26 cellular contexts compared by ENCODE assay signal in genomic region chr13:99009987-99010551, GRCh38. TPM values are rescaled to one million over a fixed set of nuclear protein-coding genes. Genes with fewer than 3 reads are reported as not detected.
DNase-seq lines count a peak whose midpoint lies in the region; ATAC-seq, FAIRE-seq and TF ChIP-seq lines count a peak whose summit lies in the region.
"Had no signal": no experiment of that assay in that cellular context is flagged by ENCODE, and none has a peak within 500 bp of the region (broad histone marks: within the 10 kb centered on the region; RNA-seq: fewer than 3 reads in every experiment).

No MANE protein-coding gene starts in this region.

- H3K27ac ChIP-seq in lung (ENCODE audit: low read depth in 1 of 2, low read length in 1 of 2): no peak overlapping the region
- H3K27ac ChIP-seq in CD8-positive, alpha-beta memory T cell (ENCODE audit: low read depth, low read length): no peak overlapping the region
- H3K27ac ChIP-seq: GM23248, neural progenitor cell, sigmoid colon, SJSA1 had no signal

- H3K36me3 Mint-ChIP-seq in WTC11: no peaks in the 10 kb centered on the region
- H3K36me3 Mint-ChIP-seq in CD8-positive, alpha-beta memory T cell: peaks cover 0 to 4% (median 0%) of the 10 kb centered on the region in 3 donors
- H3K36me3 Mint-ChIP-seq: brain, neural progenitor cell had no signal

- H3K27me3 Mint-ChIP-seq in WTC11 (ENCODE audit: low read depth): no peaks in the 10 kb centered on the region
- no peaks in the 10 kb centered on the region for H3K27me3 Mint-ChIP-seq in CD8-positive, alpha-beta memory T cell
- H3K27me3 Mint-ChIP-seq: brain; stimulated activated naive CD8-positive, alpha-beta T cell treated with anti-CD3 and anti-CD28 coated beads, Interleukin-15, amount 100 ng/mL, for 72 hours had no signal

- no peaks in the 10 kb centered on the region for H3K27me3 ChIP-seq in lung (ENCODE audit: control insufficient read depth, insufficient read depth)
- H3K27me3 ChIP-seq in CD8-positive, alpha-beta memory T cell (ENCODE audit: insufficient read depth, low read length, poor library complexity, severe bottlenecking): no peaks in the 10 kb centered on the region
- H3K27me3 ChIP-seq: neural progenitor cell, sigmoid colon, SJSA1, tibial nerve had no signal

- TF ChIP-seq POLR2A in H54 (IDR thresholded peaks at IDR 0.05; ENCODE audit: low read depth, low read length): no peak

- 76 to 92% methylated on average over 4 of the region's 4 CpGs for WGBS in lung, 2 donors

- H3K4me3 Mint-ChIP-seq in WTC11: no peak overlapping the region
- no peak overlapping the region for H3K4me3 Mint-ChIP-seq in CD8-positive, alpha-beta memory T cell
- H3K4me3 Mint-ChIP-seq: activated CD8-positive, alpha-beta T cell treated with anti-CD3 and anti-CD28 coated beads, Interleukin-2, amount 10 ng/mL, durations not matched to agents 7 days and 5 days; neural progenitor cell; stimulated activated naive CD8-positive, alpha-beta T cell treated with anti-CD3 and anti-CD28 coated beads, Interleukin-15, amount 100 ng/mL, for 72 hours had no signal

- peak; percentile 83 for FAIRE-seq in H54 (lab: Jason Lieb, UNC)
- FAIRE-seq: islet of Langerhans, RCC 7860, TTC549 had no signal

- H3K9me3 Mint-ChIP-seq in WTC11: no peaks in the 10 kb centered on the region
- no peaks in the 10 kb centered on the region for H3K9me3 Mint-ChIP-seq in CD8-positive, alpha-beta memory T cell
- H3K9me3 Mint-ChIP-seq: brain; neural progenitor cell; stimulated activated naive CD8-positive, alpha-beta T cell treated with anti-CD3 and anti-CD28 coated beads, Interleukin-15, amount 100 ng/mL, for 72 hours had no signal

- POLR2A ChIA-PET in WTC11 (lab: Charles Lee): interaction anchor here (0.7 kb wide), 1 partner anchor 782 kb away, joined by 5 read pairs; no protein-coding TSS in a partner anchor
- POLR2A ChIA-PET in CD8-positive, alpha-beta memory T cell (lab: Charles Lee): no interaction called here

- no peak overlapping the region for H3K4me3 ChIP-seq in lung
- no peak overlapping the region for H3K4me3 ChIP-seq in CD8-positive, alpha-beta memory T cell (ENCODE audit: low read length)
- H3K4me3 ChIP-seq: GM23248, neural progenitor cell, sigmoid colon, SJSA1, tibial nerve had no signal

- ATAC-seq in WTC11: no peak
- ATAC-seq in lung (ENCODE audit: insufficient read depth, low FRiP score): peak; percentile 14
- ATAC-seq: activated CD8-positive, alpha-beta T cell treated with anti-CD3 and anti-CD28 coated beads, Interleukin-2, amount 10 ng/mL, durations not matched to agents 7 days and 5 days; stimulated activated naive CD8-positive, alpha-beta T cell treated with anti-CD3 and anti-CD28 coated beads, Interleukin-15, amount 100 ng/mL, for 72 hours had no signal

- CTCF ChIA-PET in WTC11 (lab: Charles Lee): interaction anchor here (1.3 kb wide), 1 partner anchor 19 kb away, joined by 7 read pairs; no protein-coding TSS in a partner anchor
- CTCF ChIA-PET in CD8-positive, alpha-beta memory T cell (lab: Charles Lee): interaction anchor here (0.6 to 1.2 kb wide), 2 partner anchors 47 to 129 kb away, joined by 3 read pairs; no protein-coding TSS in a partner anchor

- no peaks in the 10 kb centered on the region for H3K9me3 ChIP-seq in lung (ENCODE audit: control insufficient read depth in 2 of 2, insufficient read depth in 1 of 2, low read length in 1 of 2)
- no peaks in the 10 kb centered on the region for H3K9me3 ChIP-seq in CD8-positive, alpha-beta memory T cell (ENCODE audit: low read length)
- H3K9me3 ChIP-seq: sigmoid colon, SJSA1, tibial nerve had no signal

- H3K27ac Mint-ChIP-seq in WTC11: 0 out of 2 replicates have a peak overlapping the region, but pooled peaks have one; percentile 38
- H3K27ac Mint-ChIP-seq in CD8-positive, alpha-beta memory T cell: no peak overlapping the region
- H3K27ac Mint-ChIP-seq: activated CD8-positive, alpha-beta T cell treated with anti-CD3 and anti-CD28 coated beads, Interleukin-2, amount 10 ng/mL, durations not matched to agents 7 days and 5 days; neural progenitor cell; stimulated activated naive CD8-positive, alpha-beta T cell treated with anti-CD3 and anti-CD28 coated beads, Interleukin-15, amount 100 ng/mL, for 72 hours had no signal

- no peaks in the 10 kb centered on the region for H3K36me3 ChIP-seq in lung (ENCODE audit: control insufficient read depth in 2 of 2, insufficient read depth in 2 of 2, low read length in 2 of 2)
- H3K36me3 ChIP-seq in CD8-positive, alpha-beta memory T cell (ENCODE audit: insufficient read depth, low read length): no peaks in the 10 kb centered on the region
- H3K36me3 ChIP-seq: neural progenitor cell, sigmoid colon, SJSA1, tibial nerve had no signal

- peak; percentile 17 for DNase-seq in DMS53 treated with DMSO at 0.1 percent for 48 hours (lab: John Stamatoyannopoulos, UW; ENCODE audit: unreplicated experiment)
- DNase-seq in H54 (ENCODE audit: insufficient read length, low spot score): no peak
- DNase-seq in WTC11 (ENCODE audit: low spot score): no peak
- no peak for DNase-seq in lung (ENCODE audit: low spot score)
- DNase-seq in CD8-positive, alpha-beta memory T cell: no peak
- no peak for DNase-seq in putamen (ENCODE audit: low spot score)
- DNase-seq in NCI-H345 (lab: John Stamatoyannopoulos, UW): no peak
- DNase-seq: activated CD4-positive, alpha-beta T cell treated with anti-CD3 and anti-CD28 coated beads for 1 hour; activated gamma-delta T cell treated with Interleukin-2 at 50 U/mL for 16 hours; GDM1; GM23248; KBM-7; MM.1S; NCI-H1694; sigmoid colon; stimulated activated CD4-positive, alpha-beta T cell treated with anti-CD3 and anti-CD28 coated beads, Interleukin-15, amount 100 ng/mL, for 24 hours; stimulated activated naive CD8-positive, alpha-beta T cell treated with anti-CD3 and anti-CD28 coated beads, Interleukin-15, amount 100 ng/mL, for 72 hours; T-helper 1 cell had no signal

- H3K4me1 Mint-ChIP-seq in WTC11: peaks cover 4% of the 10 kb centered on the region; the same call in 1 of the 2 replicates
- H3K4me1 Mint-ChIP-seq in CD8-positive, alpha-beta memory T cell: peaks cover 39 to 67% (median 60%) of the 10 kb centered on the region in 3 donors

- peaks cover 10 to 18% of the 10 kb centered on the region in 2 donors for H3K4me1 ChIP-seq in lung (ENCODE audit: control insufficient read depth in 2 of 2, insufficient read depth in 2 of 2, low read length in 2 of 2)
- peaks cover 22% of the 10 kb centered on the region for H3K4me1 ChIP-seq in CD8-positive, alpha-beta memory T cell (ENCODE audit: insufficient read depth, low read length)
- H3K4me1 ChIP-seq: neural progenitor cell, SJSA1 had no signal

- TF ChIP-seq CTCF in WTC11 (IDR thresholded peaks at IDR 0.05) (no peak), lung (IDR thresholded peaks at IDR 0.05; ENCODE audit: control extremely low read depth, extremely low read depth) (no peak)

TF ChIP-seq in WTC11, 78 proteins besides CTCF, POLR2A, EP300 and RAD21 (continues in another document):
- no peak for TF ChIP-seq ERG (CRISPR knock-in tag; IDR thresholded peaks at IDR 0.05)
- TF ChIP-seq CBFB (CRISPR knock-in tag; IDR thresholded peaks at IDR 0.05; ENCODE audit: low read depth): no peak
- no peak for TF ChIP-seq KAT7 (CRISPR knock-in tag; IDR thresholded peaks at IDR 0.05; ENCODE audit: borderline replicate concordance)
- TF ChIP-seq ZBTB21 (CRISPR knock-in tag; IDR thresholded peaks at IDR 0.05; ENCODE audit: borderline replicate concordance): no peak
- no peak for TF ChIP-seq JAZF1 (CRISPR knock-in tag; IDR thresholded peaks at IDR 0.05)
- TF ChIP-seq ARID4B (CRISPR knock-in tag; IDR thresholded peaks at IDR 0.05; ENCODE audit: borderline replicate concordance): no peak
- TF ChIP-seq ELF4 (CRISPR knock-in tag; IDR thresholded peaks at IDR 0.05; ENCODE audit: low read depth): no peak

RNA-seq across cellular contexts. Expression of gene DOCK9, which starts 32.2 kb away (rescaled TPM):
- 35.0 to 36.6 TPM (median 36.0 TPM) in 3 replicates for total RNA-seq in WTC11 (2021)
- 100 to 1,000 TPM; 158 to 193 TPM for total RNA-seq in lung
- polyA plus RNA-seq in lung: 100 to 1,000 TPM in 1 of 2 donors, 10 to 100 TPM in 1; 48.8 to 109 TPM
- total RNA-seq in CD8-positive, alpha-beta memory T cell: 10 to 100 TPM; 35.4 to 38.9 TPM
- polyA plus RNA-seq in CD8-positive, alpha-beta memory T cell: 23.9 TPM
